ENCODE assay signal across 18 cellular contexts in genomic region chr3:8891774-8892173, GRCh38.
"Had no signal": no experiment of that assay in that cellular context is flagged by ENCODE, and none has a peak within 500 bp of the region (broad histone marks: within the 10 kb centered on the region; RNA-seq: fewer than 3 reads in every experiment).

No MANE protein-coding gene starts in this region.

- H3K27me3 ChIP-seq: right atrium auricular region, suprapubic skin had no signal

- DNase-seq: activated B cell treated with CpG ODN at 0.5 μM for 24 hours; activated CD4-positive, alpha-beta T cell treated with anti-CD3 and anti-CD28 coated beads for 48 hours; activated CD8-positive, alpha-beta memory T cell treated with anti-CD3 and anti-CD28 coated beads, Interleukin-2, amount 50 U/mL, for 4 hours; activated CD8-positive, alpha-beta T cell treated with anti-CD3 and anti-CD28 coated beads, Interleukin-2, amount 10 ng/mL, durations not matched to agents 7 days and 5 days; activated gamma-delta T cell; activated T-cell treated with anti-CD3 and anti-CD28 coated beads, Interleukin-2, amount 50 U/mL, for 48 hours; amniotic stem cell; effector CD8-positive, alpha-beta T cell; foreskin melanocyte; kidney glomerular epithelial cell; mesenchymal stem cell; small intestine; stimulated activated CD4-positive, alpha-beta T cell treated with anti-CD3 and anti-CD28 coated beads, Interleukin-4, amount 100 ng/mL, for 4 hours; stimulated activated naive CD8-positive, alpha-beta T cell treated with anti-CD3 and anti-CD28 coated beads, Interleukin-15, Interleukin-2, amounts not matched to agents 100 U/mL and 50 U/mL, for 24 hours had no signal

- H3K9me3 ChIP-seq: right atrium auricular region, suprapubic skin had no signal

- H3K4me3 ChIP-seq: right atrium auricular region, suprapubic skin had no signal

- H3K27ac ChIP-seq: right atrium auricular region, suprapubic skin had no signal

- ATAC-seq: activated CD8-positive, alpha-beta T cell treated with anti-CD3 and anti-CD28 coated beads, Interleukin-2, amount 10 ng/mL, durations not matched to agents 7 days and 5 days; activated naive CD4-positive, alpha-beta T cell treated with anti-CD3 and anti-CD28 coated beads, Interleukin-2, amount 50 U/mL, for 72 hours; natural killer cell treated with Interleukin-12 subunit alpha and Interleukin-12 subunit beta and Interleukin-15 and Interleukin-18, amount 100 ng/mL, for 72 hours; stimulated activated naive CD8-positive, alpha-beta T cell treated with anti-CD3 and anti-CD28 coated beads, Interleukin-15, Interleukin-2, amounts not matched to agents 100 U/mL and 50 U/mL, for 24 hours had no signal

- H3K4me1 ChIP-seq: suprapubic skin had no signal

- H3K36me3 ChIP-seq: right atrium auricular region had no signal
